Comparison of ENCODE assay signal across 14 cellular contexts in genomic region chr9:121840838-121841760, GRCh38.
DNase-seq lines count a peak whose midpoint lies in the region; ATAC-seq and TF ChIP-seq lines count a peak whose summit lies in the region.
"Had no signal": no experiment of that assay in that cellular context is flagged by ENCODE, and none has a peak within 500 bp of the region (broad histone marks: within the 10 kb centered on the region; RNA-seq: fewer than 3 reads in every experiment).

No MANE protein-coding gene starts in this region.

- H3K9me3 ChIP-seq in HEK293 (ENCODE audit: control insufficient read depth, insufficient read depth, low read depth, low read length), result no peaks in the 10 kb centered on the region

- CTCF ChIA-PET in HEK293 (lab: Yijun Ruan, JAX), result interaction anchor here (0.9 kb wide), 1 partner anchor 295 kb away, joined by 3 read pairs; no protein-coding TSS in a partner anchor

- H3K4me1 ChIP-seq in HEK293 (ENCODE audit: control insufficient read depth, insufficient read depth, low read length), result no peaks in the 10 kb centered on the region

- H3K36me3 ChIP-seq in HEK293 (ENCODE audit: control insufficient read depth in 2 of 2, insufficient read depth in 1 of 2, low read length in 2 of 2), result no peaks in the 10 kb centered on the region

- H3K27ac ChIP-seq in HEK293 (ENCODE audit: extremely low read depth, low read depth, low read length), result no peak overlapping the region

- TF ChIP-seq CTCF in HEK293 (tag by site-specific recombination; IDR thresholded peaks at IDR 0.05), result no peak

- POLR2A ChIA-PET in HEK293 (lab: Yijun Ruan, JAX), result no interaction called here

- peak; percentile 2 for DNase-seq in OCI-M1 (lab: John Stamatoyannopoulos, UW)
- peak; percentile 48 for DNase-seq in inferior parietal cortex (ENCODE audit: extremely low spot score)
- DNase-seq in stimulated activated CD8-positive, alpha-beta memory T cell treated with anti-CD3 and anti-CD28 coated beads, Interleukin-4, amount 100 ng/mL, for 48 hours, result peak; percentile 49
- DNase-seq in NCI-H345 (lab: John Stamatoyannopoulos, UW), result no peak
- DNase-seq in HuH-7.5 (ENCODE audit: low spot score), result no peak
- DNase-seq in NCI-H2029 treated with DMSO at 0.1 percent for 48 hours (lab: John Stamatoyannopoulos, UW), result no peak
- DNase-seq: CD4-positive, CD25-positive, alpha-beta regulatory T cell; dermis blood vessel endothelial cell; NCI-H146; NCI-H774; SHP77 treated with DMSO at 0.1 percent for 48 hours; stimulated activated CD4-positive, alpha-beta T cell treated with anti-CD3 and anti-CD28 coated beads, Interleukin-2, amount 100 ng/mL, for 48 hours had no signal

- H3K4me3 ChIP-seq in HEK293 (ENCODE audit: low read depth, low read length), result no peak overlapping the region

- ATAC-seq in GM21619 (IDR thresholded peaks at IDR 0.05; ENCODE audit: unreplicated experiment), result no peak

TF ChIP-seq in HEK293, 187 proteins besides CTCF, POLR2A, EP300 and RAD21:
- TF ChIP-seq ZFHX2 (tag by site-specific recombination; conservative IDR thresholded peaks at IDR 0.05), result 0 out of 2 replicates have a peak, but pooled peaks have one; percentile 55
- no peak for TF ChIP-seq KLF9 (tag by site-specific recombination; IDR thresholded peaks at IDR 0.05; ENCODE audit: low read depth)
- peak; percentile 42 for TF ChIP-seq EGR2 (tag by site-specific recombination; IDR thresholded peaks at IDR 0.05; ENCODE audit: low read depth)

Comparison
In these comparisons a context has a peak if more than half of its experiments do, and no peak if none do; other contexts are left out.
1. DNase-seq: peak in OCI-M1 (single experiment), inferior parietal cortex (single experiment) and stimulated activated CD8-positive, alpha-beta memory T cell treated with anti-CD3 and anti-CD28 coated beads, Interleukin-4, amount 100 ng/mL, for 48 hours (single experiment); none in NCI-H345 (single experiment), HuH-7.5 (single experiment) and NCI-H2029 treated with DMSO at 0.1 percent for 48 hours (single experiment).